Comparison of ENCODE assay signal across 1 cellular context in the genomic region with DNA sequence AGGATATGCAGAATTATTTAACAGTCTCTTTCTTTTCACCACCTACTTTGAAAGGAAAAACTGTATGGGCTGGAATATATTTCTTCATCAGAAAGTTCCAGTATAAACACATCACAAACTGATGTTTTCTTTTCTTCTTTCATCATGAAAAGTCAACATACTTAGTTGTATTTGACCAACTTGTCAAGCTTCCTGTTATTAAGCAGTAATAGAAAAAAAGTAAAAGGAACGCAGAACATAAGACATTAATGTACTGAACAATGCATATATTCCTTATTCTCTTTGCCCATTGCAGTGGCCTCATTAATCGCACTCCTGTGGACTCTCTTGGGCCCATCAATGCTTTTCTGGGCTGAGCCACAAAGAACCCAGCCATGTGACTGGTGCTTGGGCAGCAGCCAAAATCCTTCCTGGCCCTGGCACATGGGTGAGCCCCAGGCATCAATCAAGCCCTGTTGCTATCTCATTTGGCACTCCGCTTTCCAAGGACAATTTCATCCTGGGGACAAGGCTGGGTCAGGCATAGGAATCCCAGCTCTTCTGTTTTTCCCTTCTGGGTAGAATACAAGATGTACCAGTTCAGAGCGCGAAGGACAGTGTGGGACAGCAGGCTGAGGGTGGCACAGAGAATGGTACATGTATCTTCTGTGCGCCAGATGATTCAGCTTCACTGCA.
TF ChIP-seq lines count a peak whose summit lies in the region.

No MANE protein-coding gene starts in this region.

TF ChIP-seq in SK-N-SH, 30 proteins besides CTCF, POLR2A, EP300 and RAD21 (continued from another document):
- TF ChIP-seq TAF1 (IDR thresholded peaks at IDR 0.05; ENCODE audit: borderline replicate concordance, low read depth, low read length) = no peak
- TF ChIP-seq MXI1 (IDR thresholded peaks at IDR 0.05; ENCODE audit: low read depth, low read length) = peak; percentile 37; the same call in 1 of the 2 replicates
- no peak for TF ChIP-seq YY1 (IDR thresholded peaks at IDR 0.05; ENCODE audit: low read depth)
- TF ChIP-seq, protein P1, sequence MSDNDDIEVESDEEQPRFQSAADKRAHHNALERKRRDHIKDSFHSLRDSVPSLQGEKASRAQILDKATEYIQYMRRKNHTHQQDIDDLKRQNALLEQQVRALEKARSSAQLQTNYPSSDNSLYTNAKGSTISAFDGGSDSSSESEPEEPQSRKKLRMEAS (IDR thresholded peaks at IDR 0.05; ENCODE audit: low read depth) = no peak
- TF ChIP-seq, protein P2, sequence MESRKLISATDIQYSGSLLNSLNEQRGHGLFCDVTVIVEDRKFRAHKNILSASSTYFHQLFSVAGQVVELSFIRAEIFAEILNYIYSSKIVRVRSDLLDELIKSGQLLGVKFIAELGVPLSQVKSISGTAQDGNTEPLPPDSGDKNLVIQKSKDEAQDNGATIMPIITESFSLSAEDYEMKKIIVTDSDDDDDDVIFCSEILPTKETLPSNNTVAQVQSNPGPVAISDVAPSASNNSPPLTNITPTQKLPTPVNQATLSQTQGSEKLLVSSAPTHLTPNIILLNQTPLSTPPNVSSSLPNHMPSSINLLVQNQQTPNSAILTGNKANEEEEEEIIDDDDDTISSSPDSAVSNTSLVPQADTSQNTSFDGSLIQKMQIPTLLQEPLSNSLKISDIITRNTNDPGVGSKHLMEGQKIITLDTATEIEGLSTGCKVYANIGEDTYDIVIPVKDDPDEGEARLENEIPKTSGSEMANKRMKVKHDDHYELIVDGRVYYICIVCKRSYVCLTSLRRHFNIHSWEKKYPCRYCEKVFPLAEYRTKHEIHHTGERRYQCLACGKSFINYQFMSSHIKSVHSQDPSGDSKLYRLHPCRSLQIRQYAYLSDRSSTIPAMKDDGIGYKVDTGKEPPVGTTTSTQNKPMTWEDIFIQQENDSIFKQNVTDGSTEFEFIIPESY (IDR thresholded peaks at IDR 0.05; ENCODE audit: borderline replicate concordance, low read depth) = no peak
- no peak for TF ChIP-seq ELF1 (IDR thresholded peaks at IDR 0.05)
- TF ChIP-seq, protein P3, sequence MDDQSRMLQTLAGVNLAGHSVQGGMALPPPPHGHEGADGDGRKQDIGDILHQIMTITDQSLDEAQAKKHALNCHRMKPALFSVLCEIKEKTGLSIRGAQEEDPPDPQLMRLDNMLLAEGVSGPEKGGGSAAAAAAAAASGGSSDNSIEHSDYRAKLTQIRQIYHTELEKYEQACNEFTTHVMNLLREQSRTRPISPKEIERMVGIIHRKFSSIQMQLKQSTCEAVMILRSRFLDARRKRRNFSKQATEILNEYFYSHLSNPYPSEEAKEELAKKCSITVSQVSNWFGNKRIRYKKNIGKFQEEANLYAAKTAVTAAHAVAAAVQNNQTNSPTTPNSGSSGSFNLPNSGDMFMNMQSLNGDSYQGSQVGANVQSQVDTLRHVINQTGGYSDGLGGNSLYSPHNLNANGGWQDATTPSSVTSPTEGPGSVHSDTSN (IDR thresholded peaks at IDR 0.05) = peak; percentile 46
- no peak for TF ChIP-seq CHD2 (IDR thresholded peaks at IDR 0.05; ENCODE audit: low read length, partially characterized antibody)
- TF ChIP-seq, protein P4, sequence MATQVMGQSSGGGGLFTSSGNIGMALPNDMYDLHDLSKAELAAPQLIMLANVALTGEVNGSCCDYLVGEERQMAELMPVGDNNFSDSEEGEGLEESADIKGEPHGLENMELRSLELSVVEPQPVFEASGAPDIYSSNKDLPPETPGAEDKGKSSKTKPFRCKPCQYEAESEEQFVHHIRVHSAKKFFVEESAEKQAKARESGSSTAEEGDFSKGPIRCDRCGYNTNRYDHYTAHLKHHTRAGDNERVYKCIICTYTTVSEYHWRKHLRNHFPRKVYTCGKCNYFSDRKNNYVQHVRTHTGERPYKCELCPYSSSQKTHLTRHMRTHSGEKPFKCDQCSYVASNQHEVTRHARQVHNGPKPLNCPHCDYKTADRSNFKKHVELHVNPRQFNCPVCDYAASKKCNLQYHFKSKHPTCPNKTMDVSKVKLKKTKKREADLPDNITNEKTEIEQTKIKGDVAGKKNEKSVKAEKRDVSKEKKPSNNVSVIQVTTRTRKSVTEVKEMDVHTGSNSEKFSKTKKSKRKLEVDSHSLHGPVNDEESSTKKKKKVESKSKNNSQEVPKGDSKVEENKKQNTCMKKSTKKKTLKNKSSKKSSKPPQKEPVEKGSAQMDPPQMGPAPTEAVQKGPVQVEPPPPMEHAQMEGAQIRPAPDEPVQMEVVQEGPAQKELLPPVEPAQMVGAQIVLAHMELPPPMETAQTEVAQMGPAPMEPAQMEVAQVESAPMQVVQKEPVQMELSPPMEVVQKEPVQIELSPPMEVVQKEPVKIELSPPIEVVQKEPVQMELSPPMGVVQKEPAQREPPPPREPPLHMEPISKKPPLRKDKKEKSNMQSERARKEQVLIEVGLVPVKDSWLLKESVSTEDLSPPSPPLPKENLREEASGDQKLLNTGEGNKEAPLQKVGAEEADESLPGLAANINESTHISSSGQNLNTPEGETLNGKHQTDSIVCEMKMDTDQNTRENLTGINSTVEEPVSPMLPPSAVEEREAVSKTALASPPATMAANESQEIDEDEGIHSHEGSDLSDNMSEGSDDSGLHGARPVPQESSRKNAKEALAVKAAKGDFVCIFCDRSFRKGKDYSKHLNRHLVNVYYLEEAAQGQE (IDR thresholded peaks at IDR 0.05; ENCODE audit: low read depth, low read length) = no peak
